19 cellular contexts compared by ENCODE assay signal in the genomic region with DNA sequence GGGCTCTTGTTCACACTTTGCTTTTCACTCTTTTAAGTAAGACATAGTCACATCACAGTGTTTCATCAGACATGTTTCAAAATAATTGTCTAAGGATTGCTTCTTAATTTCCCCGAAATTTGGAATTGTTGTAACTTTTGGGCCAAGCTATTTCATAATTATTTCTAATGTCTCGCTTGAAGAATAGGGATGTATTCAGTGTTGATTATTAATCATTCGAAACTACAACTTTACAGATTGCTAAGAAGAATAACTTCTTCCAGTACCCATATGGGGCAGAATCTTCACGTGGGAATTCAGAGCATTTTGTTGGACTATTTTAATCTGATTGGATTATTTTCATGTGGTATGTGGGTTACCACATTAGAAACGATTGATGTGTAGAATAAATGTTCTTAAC.
A peak's percentile ranks its signal among the peaks of the same experiment; 100 is the strongest.
DNase-seq lines count a peak whose midpoint lies in the region; ATAC-seq and TF ChIP-seq lines count a peak whose summit lies in the region.
"Had no signal": no experiment of that assay in that cellular context is flagged by ENCODE, and none has a peak within 500 bp of the region (broad histone marks: within the 10 kb centered on the region; RNA-seq: fewer than 3 reads in every experiment).

No MANE protein-coding gene starts in this region.

- no peak for DNase-seq in left ventricle myocardium superior
- DNase-seq in Right ventricle myocardium inferior (ENCODE audit: missing footprints), result no peak
- DNase-seq in fibroblast of the aortic adventitia (ENCODE audit: low read depth), result peak; percentile 48
- no peak for DNase-seq in progenitor cell of endocrine pancreas (ENCODE audit: low spot score, unreplicated experiment)
- DNase-seq in RPMI8226, result no peak
- DNase-seq: BE2C; CD4-positive, CD25-positive, alpha-beta regulatory T cell; EL; GF-D8; Kasumi-1; MG63; NCI-H1417; NCI-H1694 treated with DMSO at 0.1 percent for 48 hours; NCI-H446; NCI-H526; SHP77 had no signal

- H3K27ac Mint-ChIP-seq in progenitor cell of endocrine pancreas, result no peak overlapping the region
- H3K27ac Mint-ChIP-seq: CD4-positive, CD25-positive, alpha-beta regulatory T cell had no signal

- H3K9me3 ChIP-seq in stomach smooth muscle (ENCODE audit: control insufficient read depth in 2 of 2, low read length in 2 of 2), result no peaks in the 10 kb centered on the region
- H3K9me3 ChIP-seq: BE2C, MG63 had no signal

- no peak overlapping the region for H3K9ac ChIP-seq in stomach smooth muscle (ENCODE audit: low read length in 2 of 2)

- no peak overlapping the region for H3K4me3 ChIP-seq in fibroblast of the aortic adventitia (ENCODE audit: low read depth, low read length)
- H3K4me3 ChIP-seq in stomach smooth muscle (ENCODE audit: low read length in 2 of 2), result no peak overlapping the region
- H3K4me3 ChIP-seq: MG63, SK-N-MC had no signal

- H3K36me3 ChIP-seq in stomach smooth muscle (ENCODE audit: control insufficient read depth in 2 of 2, insufficient read depth in 2 of 2, low read length in 2 of 2), result no peaks in the 10 kb centered on the region

- no peak overlapping the region for H3K4me3 Mint-ChIP-seq in progenitor cell of endocrine pancreas (ENCODE audit: low read depth)
- H3K4me3 Mint-ChIP-seq: CD4-positive, CD25-positive, alpha-beta regulatory T cell had no signal

- H3K9me3 Mint-ChIP-seq in progenitor cell of endocrine pancreas (ENCODE audit: low read depth), result no peaks in the 10 kb centered on the region
- H3K9me3 Mint-ChIP-seq: CD4-positive, CD25-positive, alpha-beta regulatory T cell had no signal

- ATAC-seq in left ventricle myocardium superior (peak; percentile 35), Right ventricle myocardium inferior (no peak), GM21526 (IDR thresholded peaks at IDR 0.05; ENCODE audit: low FRiP score, unreplicated experiment) (no peak)

- peaks cover 22% of the 10 kb centered on the region for H3K36me3 Mint-ChIP-seq in progenitor cell of endocrine pancreas (ENCODE audit: insufficient read depth)
- H3K36me3 Mint-ChIP-seq: CD4-positive, CD25-positive, alpha-beta regulatory T cell had no signal

- peaks cover 39% of the 10 kb centered on the region for H3K4me1 Mint-ChIP-seq in progenitor cell of endocrine pancreas (ENCODE audit: low read depth)
- H3K4me1 Mint-ChIP-seq: CD4-positive, CD25-positive, alpha-beta regulatory T cell had no signal

- H3K27me3 Mint-ChIP-seq in progenitor cell of endocrine pancreas, result no peaks in the 10 kb centered on the region

- peaks cover 29% of the 10 kb centered on the region for H3K4me1 ChIP-seq in stomach smooth muscle (ENCODE audit: control insufficient read depth, insufficient read depth, low read length)

- peak overlapping the region; percentile 41 for H3K27ac ChIP-seq in stomach smooth muscle (ENCODE audit: low read length)
- H3K27ac ChIP-seq: SK-N-MC had no signal

- intact Hi-C loops in left ventricle myocardium superior (cut with micrococcal nuclease), result no loop called here
- intact Hi-C loops in Right ventricle myocardium inferior (cut with DNase I), result no loop called here

- H3K27me3 ChIP-seq in stomach smooth muscle (ENCODE audit: control insufficient read depth in 1 of 2, insufficient read depth in 2 of 2, low read length in 2 of 2), result no peaks in the 10 kb centered on the region
- H3K27me3 ChIP-seq: BE2C, MG63 had no signal

- no peak for TF ChIP-seq CTCF in fibroblast of the aortic adventitia (IDR thresholded peaks at IDR 0.05; ENCODE audit: insufficient read depth, low read length)
- no peak for TF ChIP-seq CTCF in progenitor cell of endocrine pancreas (IDR thresholded peaks at IDR 0.05; ENCODE audit: unreplicated experiment)
